In genomic region chr4:94256833-94257232, GRCh38 we compare ENCODE assay signal across 1 cellular context.
TF ChIP-seq lines count a peak whose summit lies in the region.

No MANE protein-coding gene starts in this region.

TF ChIP-seq in IMR-90, 13 proteins besides CTCF, POLR2A, EP300 and RAD21 (continued from another document):
- TF ChIP-seq SMC3 (IDR thresholded peaks at IDR 0.05; ENCODE audit: low read depth, low read length), result no peak
